Comparison of ENCODE assay signal across 11 cellular contexts in the genomic region with DNA sequence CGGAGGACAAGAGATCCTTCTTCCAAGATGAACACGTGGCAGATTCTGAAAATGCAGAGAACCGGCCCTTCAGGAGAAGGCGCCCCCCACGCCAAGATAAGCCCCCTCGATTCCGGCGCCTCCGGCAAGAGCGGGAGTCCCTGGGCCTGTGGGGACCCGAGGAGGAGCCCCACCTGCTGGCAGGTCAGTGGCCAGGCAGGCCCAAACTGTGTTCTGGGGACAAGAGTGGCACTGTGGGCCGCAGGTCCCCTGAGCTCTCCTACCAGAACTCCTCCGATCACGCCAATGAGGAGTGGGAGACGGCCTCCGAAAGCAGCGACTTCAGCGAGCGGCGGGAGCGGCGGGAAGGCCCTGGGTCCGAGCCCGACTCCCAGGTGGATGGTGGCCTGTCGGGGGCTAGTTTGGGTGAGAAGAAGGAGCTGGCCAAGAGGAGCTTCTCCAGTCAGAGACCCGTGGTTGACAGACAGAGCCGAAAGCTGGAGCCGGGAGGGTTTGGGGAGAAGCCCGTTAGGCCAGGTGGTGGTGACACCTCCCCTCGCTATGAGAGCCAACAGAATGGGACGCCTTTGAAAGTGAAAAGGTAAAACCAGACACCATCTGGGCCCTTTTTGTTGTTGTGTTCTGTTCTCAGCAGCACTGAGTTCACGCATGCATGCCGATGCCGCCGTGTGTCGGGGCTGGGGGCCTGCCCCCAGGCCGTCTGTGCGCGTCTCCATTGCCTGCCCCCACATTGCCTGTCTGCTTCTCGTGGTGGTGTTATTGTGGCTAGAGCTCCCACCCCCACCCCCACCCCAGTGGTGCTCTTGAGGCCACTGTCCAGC. TPM values are rescaled to one million over a fixed set of nuclear protein-coding genes. Genes with fewer than 3 reads are reported as not detected.
A peak's percentile ranks its signal among the peaks of the same experiment; 100 is the strongest.
DNase-seq lines count a peak whose midpoint lies in the region; ATAC-seq and TF ChIP-seq lines count a peak whose summit lies in the region.
"Had no signal": no experiment of that assay in that cellular context is flagged by ENCODE, and none has a peak within 500 bp of the region (broad histone marks: within the 10 kb centered on the region; RNA-seq: fewer than 3 reads in every experiment).

No MANE protein-coding gene starts in this region.

- no peak for ATAC-seq in GM19397 (IDR thresholded peaks at IDR 0.05; ENCODE audit: unreplicated experiment)
- ATAC-seq in stimulated activated naive CD8-positive, alpha-beta T cell treated with anti-CD3 and anti-CD28 coated beads, Interleukin-15, Interleukin-2, amounts not matched to agents 100 U/mL and 50 U/mL, for 24 hours: no peak

- H3K27ac Mint-ChIP-seq in osteocyte (ENCODE audit: unreplicated experiment): no peak overlapping the region
- H3K27ac Mint-ChIP-seq: dendritic cell treated with granulocyte-macrophage colony-stimulating factor and Interleukin-4, amounts not matched to agents 40 ng/mL and 50 ng/mL, for 4 days had no signal

- no peaks in the 10 kb centered on the region for H3K27me3 Mint-ChIP-seq in osteocyte (ENCODE audit: unreplicated experiment)
- H3K27me3 Mint-ChIP-seq: dendritic cell treated with granulocyte-macrophage colony-stimulating factor and Interleukin-4, amounts not matched to agents 40 ng/mL and 50 ng/mL, for 4 days had no signal

- H3K4me1 ChIP-seq in Peyer's patch: no peaks in the 10 kb centered on the region

- no peak for TF ChIP-seq POLR2A in Peyer's patch (IDR thresholded peaks at IDR 0.05)

- no peaks in the 10 kb centered on the region for H3K4me1 Mint-ChIP-seq in osteocyte (ENCODE audit: unreplicated experiment)

- no peaks in the 10 kb centered on the region for H3K27me3 ChIP-seq in Peyer's patch

- DNase-seq in GM10266 (ENCODE audit: extremely low spot score) (no peak), Peyer's patch (peak in 1 of 3 donors; percentile 48), fibroblast of pulmonary artery (ENCODE audit: low read depth) (no peak), osteocyte (ENCODE audit: extremely low spot score, unreplicated experiment) (no peak), NCI-H2081 (lab: John Stamatoyannopoulos, UW) (no peak), AML-193 (lab: John Stamatoyannopoulos, UW) (no peak)
- no peak for DNase-seq in stimulated activated naive CD8-positive, alpha-beta T cell treated with anti-CD3 and anti-CD28 coated beads, Interleukin-15, Interleukin-2, amounts not matched to agents 100 U/mL and 50 U/mL, for 24 hours
- DNase-seq: OCI-M1; stimulated activated CD4-positive, alpha-beta T cell treated with anti-CD3 and anti-CD28 coated beads, Interleukin-15, amount 100 ng/mL, for 24 hours had no signal

- no peak overlapping the region for H3K4me3 ChIP-seq in Peyer's patch
- no peak overlapping the region for H3K4me3 ChIP-seq in fibroblast of pulmonary artery (replicated peaks; ENCODE audit: low read depth, low read length)

- no peaks in the 10 kb centered on the region for H3K9me3 ChIP-seq in Peyer's patch

- H3K27ac ChIP-seq in Peyer's patch: no peak overlapping the region

- H3K36me3 ChIP-seq in Peyer's patch: peaks cover 0 to 98% (median 2%) of the 10 kb centered on the region in 3 donors

- no peak overlapping the region for H3K4me3 Mint-ChIP-seq in osteocyte (ENCODE audit: unreplicated experiment)
- H3K4me3 Mint-ChIP-seq: dendritic cell treated with granulocyte-macrophage colony-stimulating factor and Interleukin-4, amounts not matched to agents 40 ng/mL and 50 ng/mL, for 4 days had no signal

- TF ChIP-seq CTCF in GM10266 (IDR thresholded peaks at IDR 0.05; ENCODE audit: control insufficient read depth, insufficient read depth, low read depth, missing control alignments) (peak; percentile 35), Peyer's patch (IDR thresholded peaks at IDR 0.05) (peak in 4 of 6 experiments; percentile 24 to 35 (median 33)), fibroblast of pulmonary artery (IDR thresholded peaks at IDR 0.05; ENCODE audit: low read length, missing control alignments) (peak; percentile 35), osteocyte (IDR thresholded peaks at IDR 0.05) (peak; percentile 53)

- H3K36me3 Mint-ChIP-seq in osteocyte (ENCODE audit: unreplicated experiment): peaks cover 59% of the 10 kb centered on the region

- H3K9me3 Mint-ChIP-seq in osteocyte (ENCODE audit: unreplicated experiment): no peaks in the 10 kb centered on the region
- H3K9me3 Mint-ChIP-seq: dendritic cell treated with granulocyte-macrophage colony-stimulating factor and Interleukin-4, amounts not matched to agents 40 ng/mL and 50 ng/mL, for 4 days had no signal

RNA-seq across cellular contexts. Expression of a gene that starts 26.6 kb away (rescaled TPM):
- total RNA-seq in Peyer's patch (10 to 100 TPM; 37.1 to 94.8 (median 46.1) TPM), osteocyte (53.3 and 54.8 TPM in 2 replicates)

RNA-seq across cellular contexts. Expression of a gene that starts 54.9 kb away (rescaled TPM):
- total RNA-seq in Peyer's patch (10 to 100 TPM; 20.6 to 37.2 (median 31.1) TPM), osteocyte (30.7 and 32.2 TPM in 2 replicates)
